ENCODE assay signal across 8 cellular contexts in genomic region chr15:72117448-72117697, GRCh38. TPM values are rescaled to one million over a fixed set of nuclear protein-coding genes. Genes with fewer than 3 reads are reported as not detected.
DNase-seq lines count a peak whose midpoint lies in the region; TF ChIP-seq lines count a peak whose summit lies in the region.

No MANE protein-coding gene starts in this region.

- H3K9me2 ChIP-seq in MM.1S (replicated peaks; ENCODE audit: insufficient read depth, low read length): no peaks in the 10 kb centered on the region

- H2AFZ ChIP-seq in MM.1S (ENCODE audit: low read length): peak overlapping the region; percentile 96
- H2AFZ ChIP-seq in mesenchymal stem cell (ENCODE audit: low read depth, low read length): peak overlapping the region; percentile 96

- H3K9ac ChIP-seq in MM.1S (ENCODE audit: low read length): peak overlapping the region; percentile 71
- peak overlapping the region; percentile 92 for H3K9ac ChIP-seq in mesenchymal stem cell (ENCODE audit: low read length)

- peak overlapping the region; percentile 90 for H4K8ac ChIP-seq in mesenchymal stem cell (ENCODE audit: low read length)

- H3F3A ChIP-seq in MM.1S (ENCODE audit: insufficient read depth, low read length): peaks cover 12% of the 10 kb centered on the region; the same call in 1 of the 2 replicates

- H3K79me1 ChIP-seq in mesenchymal stem cell (replicated peaks; ENCODE audit: low read length, poor library complexity, severe bottlenecking): peaks cover 14% of the 10 kb centered on the region

- peak overlapping the region; percentile 75 for H2BK120ac ChIP-seq in mesenchymal stem cell (ENCODE audit: low read depth, low read length)

- H3K4me2 ChIP-seq in MM.1S (ENCODE audit: low read depth, low read length): peak overlapping the region; percentile 99
- peak overlapping the region; percentile 83 for H3K4me2 ChIP-seq in mesenchymal stem cell (ENCODE audit: low read length, poor library complexity, severe bottlenecking)

- WGBS in mesenchymal stem cell: 0% methylated on average over 23 of the region's 27 CpGs

- peak overlapping the region in 1 of 2 experiments; percentile 56 for H3K4ac ChIP-seq in mesenchymal stem cell (ENCODE audit: low read depth in 1 of 2, low read length in 2 of 2)

- peak overlapping the region; percentile 87 for H4K91ac ChIP-seq in mesenchymal stem cell (ENCODE audit: low read length)

- H3K79me2 ChIP-seq in MM.1S (ENCODE audit: low read length): peaks cover 20% of the 10 kb centered on the region

- POLR2A ChIA-PET in HEK293T (lab: Yijun Ruan, JAX): interaction anchor here (1.2 to 2.3 kb wide), 5 partner anchors 10 to 114 kb away, joined by 4 to 18 read pairs (median 6); partner anchors contain the start of gene PKM

- H2BK5ac ChIP-seq in mesenchymal stem cell (ENCODE audit: low read depth, low read length, poor library complexity, severe bottlenecking): peak overlapping the region; percentile 61

- H3K27ac ChIP-seq in MM.1S (ENCODE audit: low read length) (peak overlapping the region; percentile 53; the same call in 1 of the 2 replicates), mesenchymal stem cell (ENCODE audit: low read length, poor library complexity, severe bottlenecking) (peak overlapping the region; percentile 63)

- H3K36me3 ChIP-seq in MM.1S (replicated peaks; ENCODE audit: insufficient read depth, low read length): no peaks in the 10 kb centered on the region
- no peaks in the 10 kb centered on the region for H3K36me3 ChIP-seq in mesenchymal stem cell (ENCODE audit: control insufficient read depth in 1 of 2, insufficient read depth in 2 of 2, low read depth in 1 of 2, low read length in 2 of 2)

- no peak overlapping the region for H2BK12ac ChIP-seq in mesenchymal stem cell (ENCODE audit: low read length in 2 of 2)

- DNase-seq in GM12864 (ENCODE audit: low read depth) (no peak), HEK293T (ENCODE audit: extremely low spot score) (peak; percentile 61), MM.1S (peak; percentile 75), dermis blood vessel endothelial cell (peak; percentile 78), mesenchymal stem cell (peak; percentile 90), NCI-H1694 treated with DMSO at 0.1 percent for 48 hours (lab: John Stamatoyannopoulos, UW) (no peak)
- DNase-seq in activated CD4-positive, alpha-beta T cell treated with anti-CD3 and anti-CD28 coated beads, Interleukin-2, amount 50 U/mL, for 1 hour: peak; percentile 59
- DNase-seq in stimulated activated CD8-positive, alpha-beta memory T cell treated with anti-CD3 and anti-CD28 coated beads, Interleukin-4, amount 100 ng/mL, for 1 hour (ENCODE audit: low read depth in 2 of 2, low spot score in 1 of 2): peak; percentile 27 to 30

- H3K18ac ChIP-seq in mesenchymal stem cell (ENCODE audit: low read depth in 1 of 2, low read length in 2 of 2): peak overlapping the region; percentile 68 to 100

- TF ChIP-seq CTCF in GM12864 (IDR thresholded peaks at IDR 0.05; ENCODE audit: low read depth, low read length, missing control alignments) (no peak), MM.1S (IDR thresholded peaks at IDR 0.05; ENCODE audit: low read length) (no peak)

- H2BK15ac ChIP-seq in mesenchymal stem cell (ENCODE audit: low read depth, poor library complexity, severe bottlenecking): no peak overlapping the region

- peak overlapping the region in 1 of 2 experiments; percentile 100 for H3K14ac ChIP-seq in mesenchymal stem cell (ENCODE audit: low read length in 2 of 2)

- H4K20me1 ChIP-seq in MM.1S (ENCODE audit: insufficient read depth, low read length): no peaks in the 10 kb centered on the region; the same call in 1 of the 2 replicates

- CTCF ChIA-PET in HEK293T (lab: Yijun Ruan, JAX): no interaction called here

- H3K23ac ChIP-seq in mesenchymal stem cell (ENCODE audit: low read length in 2 of 2): no peak overlapping the region

- H3K27me3 ChIP-seq in MM.1S (replicated peaks; ENCODE audit: insufficient read depth, low read length) (no peaks in the 10 kb centered on the region), mesenchymal stem cell (ENCODE audit: control insufficient read depth in 1 of 2, insufficient read depth in 1 of 2, low read length in 2 of 2) (no peaks in the 10 kb centered on the region)

- H3K9me3 ChIP-seq in MM.1S (replicated peaks; ENCODE audit: insufficient read depth, low read length) (no peaks in the 10 kb centered on the region), mesenchymal stem cell (ENCODE audit: control insufficient read depth, low read length) (no peaks in the 10 kb centered on the region)

- H3K4me3 ChIP-seq in GM12864 (ENCODE audit: low read depth, low read length) (peak overlapping the region; percentile 98), MM.1S (ENCODE audit: low read length) (peak overlapping the region; percentile 95), mesenchymal stem cell (ENCODE audit: insufficient read depth in 1 of 2, low read depth in 1 of 2, low read length in 2 of 2) (peak overlapping the region; percentile 93 to 97)

- H3K4me1 ChIP-seq in MM.1S (ENCODE audit: low read length): peaks cover 12% of the 10 kb centered on the region
- no peaks in the 10 kb centered on the region for H3K4me1 ChIP-seq in mesenchymal stem cell (ENCODE audit: control insufficient read depth, insufficient read depth, low read depth, low read length)

- H2AK5ac ChIP-seq in mesenchymal stem cell (ENCODE audit: low read length, severe bottlenecking): no peak overlapping the region

TF ChIP-seq in HEK293T, 16 proteins besides CTCF, POLR2A, EP300 and RAD21:
- TF ChIP-seq TARDBP (IDR thresholded peaks at IDR 0.05) (no peak), SUZ12 (IDR thresholded peaks at IDR 0.05) (no peak), NFRKB (IDR thresholded peaks at IDR 0.05) (no peak), BHLHE40 (IDR thresholded peaks at IDR 0.05; ENCODE audit: borderline replicate concordance) (no peak), L3MBTL2 (conservative IDR thresholded peaks at IDR 0.05) (no peak), ARNT (IDR thresholded peaks at IDR 0.05) (no peak), HDGF (IDR thresholded peaks at IDR 0.05; ENCODE audit: borderline replicate concordance) (no peak), PKNOX1 (IDR thresholded peaks at IDR 0.05) (no peak), FOXM1 (IDR thresholded peaks at IDR 0.05; ENCODE audit: borderline replicate concordance) (no peak), ELF4 (IDR thresholded peaks at IDR 0.05) (no peak), ZNF384 (IDR thresholded peaks at IDR 0.05) (no peak), SP1 (IDR thresholded peaks at IDR 0.05) (no peak), FOXK2 (IDR thresholded peaks at IDR 0.05) (no peak), CTBP1 (IDR thresholded peaks at IDR 0.05; ENCODE audit: borderline replicate concordance) (no peak), FOXA1 (IDR thresholded peaks at IDR 0.05) (no peak), LEF1 (IDR thresholded peaks at IDR 0.05; ENCODE audit: borderline replicate concordance) (no peak)

RNA-seq across cellular contexts. Expression of gene MYO9A, which starts 0.6 kb away (rescaled TPM):
- total RNA-seq in dermis blood vessel endothelial cell: 33.2 and 44.9 TPM in 2 replicates
- polyA plus RNA-seq in mesenchymal stem cell (2013, experiment 1 of 2): 6.6 TPM
- polyA plus RNA-seq in mesenchymal stem cell (2013, experiment 2 of 2): 6.3 TPM

RNA-seq across cellular contexts. Expression of gene SENP8, which starts 0.8 kb away (rescaled TPM):
- 1.2 and 2.7 TPM in 2 replicates for total RNA-seq in dermis blood vessel endothelial cell
- 1.8 TPM for polyA plus RNA-seq in mesenchymal stem cell (2013, experiment 1 of 2)
- polyA plus RNA-seq in mesenchymal stem cell (2013, experiment 2 of 2): 1.7 TPM

Comparison
In these comparisons a context has a peak if more than half of its experiments do, and no peak if none do; other contexts are left out.
1. DNase-seq: peak in HEK293T (single experiment), MM.1S (single experiment), activated CD4-positive, alpha-beta T cell treated with anti-CD3 and anti-CD28 coated beads, Interleukin-2, amount 50 U/mL, for 1 hour (single experiment), dermis blood vessel endothelial cell (single experiment), mesenchymal stem cell (single experiment) and stimulated activated CD8-positive, alpha-beta memory T cell treated with anti-CD3 and anti-CD28 coated beads, Interleukin-4, amount 100 ng/mL, for 1 hour (2 of 2); none in GM12864 (single experiment) and NCI-H1694 treated with DMSO at 0.1 percent for 48 hours (single experiment).
2. Peak in every context shown above with its lines, with median percentiles within 50 percentile points of each other: H3K4me3 ChIP-seq.